28 cellular contexts compared by ENCODE assay signal in the genomic region with DNA sequence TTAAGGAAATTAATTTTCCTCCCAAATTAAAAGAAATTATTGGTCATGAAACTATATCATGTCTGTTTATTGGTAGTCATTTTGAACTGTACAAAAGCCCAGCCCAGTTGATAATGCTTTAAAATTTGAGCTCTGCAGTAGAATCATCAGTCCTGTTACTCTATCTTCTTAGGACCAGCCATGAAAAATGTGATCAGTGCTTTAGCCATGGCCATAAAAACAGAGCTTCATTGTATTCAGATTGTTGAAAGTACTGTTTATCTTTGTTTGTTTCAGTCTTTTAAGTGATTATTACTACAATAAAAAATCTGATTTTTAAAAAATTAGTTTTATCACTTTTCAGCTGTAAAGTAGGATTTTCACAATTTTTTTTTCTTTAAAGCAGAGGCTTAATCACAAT. TPM values are rescaled to one million over a fixed set of nuclear protein-coding genes. Genes with fewer than 3 reads are reported as not detected.
A peak's percentile ranks its signal among the peaks of the same experiment; 100 is the strongest.
DNase-seq lines count a peak whose midpoint lies in the region; ATAC-seq, FAIRE-seq and TF ChIP-seq lines count a peak whose summit lies in the region.
"Had no signal": no experiment of that assay in that cellular context is flagged by ENCODE, and none has a peak within 500 bp of the region (broad histone marks: within the 10 kb centered on the region; RNA-seq: fewer than 3 reads in every experiment).

No MANE protein-coding gene starts in this region.

- H3K9me3 Mint-ChIP-seq in natural killer cell = no peaks in the 10 kb centered on the region
- H3K9me3 Mint-ChIP-seq: CD14-positive monocyte; CD4-positive, alpha-beta T cell; CD8-positive, alpha-beta memory T cell had no signal

- H3K4me3 ChIP-seq in OCI-LY3 (ENCODE audit: low read length) (no peak overlapping the region), gastrocnemius medialis (no peak overlapping the region)
- H3K4me3 ChIP-seq: A549; BLaER1 treated with 17β-estradiol and CSF1 and Interleukin-3, amounts not matched to agents 10 nM and 100 nM; GM23248 had no signal

- H3K27me3 ChIP-seq in OCI-LY3 (ENCODE audit: low read depth, low read length) (no peaks in the 10 kb centered on the region), gastrocnemius medialis (no peaks in the 10 kb centered on the region)
- H3K27me3 ChIP-seq: BE2C; BLaER1 treated with 17β-estradiol and CSF1 and Interleukin-3, amounts not matched to agents 10 nM and 100 nM had no signal

- in situ Hi-C loops in gastrocnemius medialis (cut with MboI; ENCODE audit: low sequenced_read_pairs in 4 of 4) = loop anchor here in 1 of 4 donors (10.0 kb wide), 1 partner anchor 47 kb away; no protein-coding TSS in a partner anchor

- no peaks in the 10 kb centered on the region for H3K27me3 Mint-ChIP-seq in natural killer cell (ENCODE audit: low read depth in 2 of 2)
- H3K27me3 Mint-ChIP-seq: CD4-positive, alpha-beta T cell; CD8-positive, alpha-beta memory T cell had no signal

- H3K4me1 ChIP-seq in OCI-LY3 (ENCODE audit: low read length) (peaks cover 23% of the 10 kb centered on the region), gastrocnemius medialis (peaks cover 12 to 33% of the 10 kb centered on the region in 2 donors)
- H3K4me1 ChIP-seq: BE2C; BLaER1 treated with 17β-estradiol and CSF1 and Interleukin-3, amounts not matched to agents 10 nM and 100 nM had no signal

- H3K9me3 ChIP-seq in OCI-LY3 (ENCODE audit: insufficient read depth, low read length) = no peaks in the 10 kb centered on the region
- no peaks in the 10 kb centered on the region for H3K9me3 ChIP-seq in gastrocnemius medialis
- H3K9me3 ChIP-seq: A549; BE2C; BLaER1 treated with 17β-estradiol and CSF1 and Interleukin-3, amounts not matched to agents 10 nM and 100 nM had no signal

- no peak overlapping the region for H3K4me3 Mint-ChIP-seq in natural killer cell
- H3K4me3 Mint-ChIP-seq: CD14-positive monocyte; CD4-positive, alpha-beta T cell; CD8-positive, alpha-beta memory T cell had no signal

- peak overlapping the region; percentile 12; the same call in 1 of the 2 replicates for H3K4me2 ChIP-seq in OCI-LY3 (ENCODE audit: low read length)
- H3K4me2 ChIP-seq: A549; BLaER1 treated with 17β-estradiol and CSF1 and Interleukin-3, amounts not matched to agents 10 nM and 100 nM had no signal

- TF ChIP-seq CTCF in OCI-LY3 (IDR thresholded peaks at IDR 0.05; ENCODE audit: low read depth, low read length) (no peak), gastrocnemius medialis (IDR thresholded peaks at IDR 0.05 in 4 of 5, conservative IDR thresholded peaks at IDR 0.05 in 1 of 5) (no peak), natural killer cell (IDR thresholded peaks at IDR 0.05) (no peak)

- H3K79me2 ChIP-seq in OCI-LY3 (ENCODE audit: low read length) = no peaks in the 10 kb centered on the region

- no peak overlapping the region for H3K9ac ChIP-seq in OCI-LY3 (ENCODE audit: low read length)
- H3K9ac ChIP-seq: BLaER1 treated with 17β-estradiol and CSF1 and Interleukin-3, amounts not matched to agents 10 nM and 100 nM; GM23248 had no signal

- ATAC-seq in gastrocnemius medialis (no peak), Right ventricle myocardium inferior (no peak), natural killer cell (no peak)
- ATAC-seq: A549 had no signal

- intact Hi-C loops in gastrocnemius medialis (cut with DNase I; ENCODE audit: low total_unique reads) = no loop called here
- intact Hi-C loops in Right ventricle myocardium inferior (cut with DNase I) = no loop called here
- intact Hi-C loops in natural killer cell (cut with micrococcal nuclease) = no loop called here

- H2AFZ ChIP-seq in OCI-LY3 (ENCODE audit: low read depth, low read length) = no peak overlapping the region
- H2AFZ ChIP-seq: GM23248 had no signal

- no peaks in the 10 kb centered on the region for H3K36me3 ChIP-seq in OCI-LY3 (replicated peaks; ENCODE audit: low read depth, low read length)
- peaks cover 0 to 9% of the 10 kb centered on the region in 2 donors for H3K36me3 ChIP-seq in gastrocnemius medialis
- H3K36me3 ChIP-seq: BE2C had no signal

- no peak for TF ChIP-seq POLR2A in gastrocnemius medialis (IDR thresholded peaks at IDR 0.05)

- no peaks in the 10 kb centered on the region for H3K36me3 Mint-ChIP-seq in natural killer cell

- H3K4me1 Mint-ChIP-seq in natural killer cell = no peaks in the 10 kb centered on the region
- H3K4me1 Mint-ChIP-seq: CD8-positive, alpha-beta memory T cell had no signal

- no peak overlapping the region for H3K27ac Mint-ChIP-seq in natural killer cell
- H3K27ac Mint-ChIP-seq: CD14-positive monocyte; CD4-positive, alpha-beta T cell had no signal

- H4K20me1 ChIP-seq in OCI-LY3 (ENCODE audit: insufficient read depth, low read length) = no peaks in the 10 kb centered on the region

- FAIRE-seq in frontal cortex (lab: Jason Lieb, UNC) = peak; percentile 71
- FAIRE-seq: A549, D721Med, GM12891, GM18507, H1 had no signal

- H3K27ac ChIP-seq in OCI-LY3 (ENCODE audit: low read length) (no peak overlapping the region), gastrocnemius medialis (peak overlapping the region; percentile 27 to 81 (median 69))
- H3K27ac ChIP-seq: A549; BLaER1 treated with 17β-estradiol and CSF1 and Interleukin-3, amounts not matched to agents 10 nM and 100 nM; GM23248 had no signal

- no peak for DNase-seq in frontal cortex (ENCODE audit: low spot score in 2 of 2)
- peak; percentile 32 for DNase-seq in midbrain (lab: John Stamatoyannopoulos, UW)
- DNase-seq in gastrocnemius medialis = no peak
- DNase-seq in Right ventricle myocardium inferior (ENCODE audit: missing footprints) = no peak
- no peak for DNase-seq in amygdala (lab: John Stamatoyannopoulos, UW)
- no peak for DNase-seq in NCI-H748 (lab: John Stamatoyannopoulos, UW; ENCODE audit: unreplicated experiment)
- DNase-seq in natural killer cell = no peak
- DNase-seq: 8988T; ACHN; AML-193; BE2C; CD4-positive, alpha-beta T cell; CD8-positive, alpha-beta memory T cell; DMS 273 treated with DMSO at 0.1 percent for 48 hours; DMS79; EL; GF-D8; GM23248; H7; HCEC 1CT had no signal

RNA-seq across cellular contexts. Expression of gene TFAM, which starts 13.7 kb away (rescaled TPM):
- total RNA-seq in frontal cortex (62.0 TPM), gastrocnemius medialis (10 to 100 TPM in 3 of 4 donors, 1 to 10 TPM in 1; 9.2 to 21.7 (median 15.0) TPM), Right ventricle myocardium inferior (32.0 TPM), natural killer cell (10 to 100 TPM; 29.1 to 34.3 (median 33.8) TPM)

RNA-seq across cellular contexts. Expression of gene UBE2D1, which starts 36.7 kb away (rescaled TPM):
- total RNA-seq in frontal cortex = 48.5 TPM
- 100 to 1,000 TPM in 1 of 4 donors, 10 to 100 TPM in 3; 62.0 to 178 (median 81.6) TPM for total RNA-seq in gastrocnemius medialis
- 55.3 TPM for total RNA-seq in Right ventricle myocardium inferior
- total RNA-seq in natural killer cell = 10 to 100 TPM; 14.0 to 14.5 (median 14.4) TPM
